ENCODE assay signal across 8 cellular contexts in the genomic region with DNA sequence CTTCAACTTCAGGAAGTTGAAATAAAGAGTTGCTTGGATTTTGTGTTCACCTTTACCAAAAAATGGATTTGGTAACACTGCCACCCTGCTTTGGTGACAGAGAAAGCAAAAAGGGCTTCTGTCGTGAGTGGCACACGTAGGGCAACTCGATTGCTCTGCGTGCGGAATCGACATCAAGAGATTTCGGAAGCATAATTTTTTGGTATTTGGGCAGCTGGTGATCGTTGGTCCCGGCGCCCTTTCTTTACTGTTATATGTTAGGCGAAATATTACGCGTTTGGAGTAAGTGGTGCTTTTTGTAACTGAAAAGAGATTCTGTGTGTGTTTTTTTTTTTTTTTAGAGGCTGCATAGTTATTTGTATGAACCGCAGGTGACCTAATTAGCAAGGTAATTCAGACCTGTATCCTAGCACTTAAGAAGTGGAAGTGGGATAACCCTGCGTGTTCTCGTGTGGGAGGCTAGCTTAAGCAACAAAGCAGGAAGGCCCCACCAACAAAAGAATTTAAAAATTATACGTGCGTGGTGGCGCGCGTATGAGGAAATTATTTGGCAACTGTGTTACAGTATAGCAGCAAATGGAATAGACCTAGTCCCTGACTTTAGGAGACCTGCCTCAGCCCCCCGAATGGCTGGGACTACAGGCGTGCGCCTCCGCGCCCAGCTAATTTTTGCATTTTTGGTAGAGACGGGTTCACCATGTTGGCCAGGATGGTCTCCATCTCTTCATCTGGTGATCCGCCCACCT. TPM values are rescaled to one million over a fixed set of nuclear protein-coding genes. Genes with fewer than 3 reads are reported as not detected.
DNase-seq lines count a peak whose midpoint lies in the region; ATAC-seq, FAIRE-seq and TF ChIP-seq lines count a peak whose summit lies in the region.

Gene RNU11, plus strand, starts transcription at position 108 of the 746 bp plus-strand sequence.

- peak within 1 kb of the TSS in 3 of 4 donors; percentile 10 to 38 (median 34) for H3K4me3 ChIP-seq in pancreas
- peak within 1 kb of the TSS; percentile 49 to 57 for H3K4me3 ChIP-seq in tibial artery

- intact Hi-C loops in Right ventricle myocardium superior (cut with DNase I) (no loop called here), pancreas (cut with DNase I) (no loop called here), tibial artery (cut with DNase I; ENCODE audit: low total_unique reads) (loop anchor here (10.0 kb wide), 1 partner anchor 226 kb away; no protein-coding TSS in a partner anchor)

- TF ChIP-seq CTCF in GM12872 (IDR thresholded peaks at IDR 0.05; ENCODE audit: insufficient read depth, low read depth, low read length) = 0 out of 3 replicates have a peak, but pooled peaks have one; percentile 21
- TF ChIP-seq CTCF in pancreas (IDR thresholded peaks at IDR 0.05) = no peak
- TF ChIP-seq CTCF in tibial artery (IDR thresholded peaks at IDR 0.05) = no peak

- FAIRE-seq in pancreas (lab: Jason Lieb, UNC) = peak; percentile 54

- H3K27ac ChIP-seq in pancreas = peak within 1 kb of the TSS; percentile 85 to 95 (median 92)
- H3K27ac ChIP-seq in tibial artery = peak within 1 kb of the TSS; percentile 88 to 89

- H3K36me3 ChIP-seq in pancreas (no peaks in the 10 kb centered on the region), tibial artery (no peaks in the 10 kb centered on the region)

- peak; percentile 64 for ATAC-seq in HG02642 (IDR thresholded peaks at IDR 0.05; ENCODE audit: poor library complexity, unreplicated experiment)
- ATAC-seq in Right ventricle myocardium superior (ENCODE audit: poor library complexity) = peak; percentile 89
- ATAC-seq in pancreas = peak; percentile 82 to 88 (median 86)

- H3K4me1 ChIP-seq in pancreas (peaks cover 0 to 21% (median 0%) of the 10 kb centered on the region in 3 donors), tibial artery (peaks cover 0 to 25% (median 21%) of the 10 kb centered on the region in 4 donors)

- DNase-seq in NCI-H1105 (lab: John Stamatoyannopoulos, UW) (peak; percentile 100), SKM-1 (lab: John Stamatoyannopoulos, UW; ENCODE audit: unreplicated experiment) (peak; percentile 85), Right ventricle myocardium superior (peak; percentile 86), pancreas (peak; percentile 83 to 87 (median 86)), tibial artery (peak; percentile 88 to 92)
- DNase-seq in activated naive CD8-positive, alpha-beta T cell treated with anti-CD3 and anti-CD28 coated beads, Interleukin-2, amount 50 U/mL, for 16 hours (ENCODE audit: low read depth, low spot score) = peak; percentile 79

- H3K9me3 ChIP-seq in pancreas = no peaks in the 10 kb centered on the region
- no peaks in the 10 kb centered on the region for H3K9me3 ChIP-seq in tibial artery

- WGBS in pancreas, 2 donors = 1% methylated on average over 28 of the region's 28 CpGs

- H3K27me3 ChIP-seq in pancreas (no peaks in the 10 kb centered on the region), tibial artery (no peaks in the 10 kb centered on the region)

RNA-seq across cellular contexts. Expression of gene RNU11, which starts in this region (rescaled TPM):
- total RNA-seq in Right ventricle myocardium superior (not detected), pancreas (not detected)
- not detected for polyA plus RNA-seq in pancreas

Comparison
In these comparisons a context has a peak if more than half of its experiments do, and no peak if none do; other contexts are left out.
1. Peak in every context shown above with its lines: DNase-seq, ATAC-seq, H3K4me3 ChIP-seq and H3K27ac ChIP-seq.
2. Peak in DNase-seq and ATAC-seq in Right ventricle myocardium superior; RNA of the gene not detected or under 1 TPM.
3. Peak in DNase-seq, ATAC-seq, H3K4me3 ChIP-seq and H3K27ac ChIP-seq in pancreas; RNA of the gene not detected or under 1 TPM.